ENCODE assay signal across 8 cellular contexts in genomic region chr7:148501707-148502139, GRCh38.
A peak's percentile ranks its signal among the peaks of the same experiment; 100 is the strongest.
DNase-seq lines count a peak whose midpoint lies in the region; ATAC-seq, FAIRE-seq and TF ChIP-seq lines count a peak whose summit lies in the region.

No MANE protein-coding gene starts in this region.

- H3K36me3 ChIP-seq in colonic mucosa, result no peaks in the 10 kb centered on the region

- H3K4me3 ChIP-seq in colonic mucosa (no peak overlapping the region), retinal pigment epithelial cell (ENCODE audit: low read length) (peak overlapping the region; percentile 24)

- FAIRE-seq in RCC 7860 (lab: Jason Lieb, UNC), result no peak

- H3K9me3 ChIP-seq in colonic mucosa, result no peaks in the 10 kb centered on the region

- peak; percentile 40 for DNase-seq in GM10248 (ENCODE audit: extremely low spot score)
- peak; percentile 44 for DNase-seq in colonic mucosa
- no peak for DNase-seq in retinal pigment epithelial cell (ENCODE audit: low read depth)
- DNase-seq in NAMALWA (ENCODE audit: low spot score), result no peak
- DNase-seq in RCC 7860 (ENCODE audit: low spot score), result no peak
- no peak for DNase-seq in foreskin melanocyte

- TF ChIP-seq CTCF in GM10248 (IDR thresholded peaks at IDR 0.05; ENCODE audit: control extremely low read depth, extremely low read depth, low read depth, missing control alignments) (no peak), colonic mucosa (IDR thresholded peaks at IDR 0.05) (no peak), retinal pigment epithelial cell (conservative IDR thresholded peaks at IDR 0.05; ENCODE audit: low read depth, low read length) (no peak)

- no peak overlapping the region for H3K9ac ChIP-seq in colonic mucosa (ENCODE audit: low read depth in 2 of 2, low read length in 2 of 2)

- intact Hi-C loops in colonic mucosa (cut with DNase I), result loop anchor here (5.0 kb wide), 1 partner anchor 461 kb away; no protein-coding TSS in a partner anchor

- ATAC-seq in GM21390 (IDR thresholded peaks at IDR 0.05; ENCODE audit: unreplicated experiment) (peak; percentile 73), HG03521 (IDR thresholded peaks at IDR 0.05; ENCODE audit: unreplicated experiment) (peak; percentile 83)

- H3K4me1 ChIP-seq in colonic mucosa, result no peaks in the 10 kb centered on the region

- no peak overlapping the region for H3K27ac ChIP-seq in colonic mucosa

- H3K27me3 ChIP-seq in colonic mucosa, result no peaks in the 10 kb centered on the region

- POLR2A ChIA-PET in GM10248 (lab: Yijun Ruan, JAX), result no interaction called here

- CTCF ChIA-PET in GM10248 (lab: Yijun Ruan, JAX), result interaction anchor here (1.0 to 3.2 kb wide), 6 partner anchors 17 to 465 kb away, joined by 3 to 15 read pairs (median 3); no protein-coding TSS in a partner anchor

Comparison
In these comparisons a context has a peak if more than half of its experiments do, and no peak if none do; other contexts are left out.
1. DNase-seq: peak in GM10248 (single experiment) and colonic mucosa (single experiment); none in retinal pigment epithelial cell (single experiment), NAMALWA (single experiment), RCC 7860 (single experiment) and foreskin melanocyte (single experiment).